In the genomic region with DNA sequence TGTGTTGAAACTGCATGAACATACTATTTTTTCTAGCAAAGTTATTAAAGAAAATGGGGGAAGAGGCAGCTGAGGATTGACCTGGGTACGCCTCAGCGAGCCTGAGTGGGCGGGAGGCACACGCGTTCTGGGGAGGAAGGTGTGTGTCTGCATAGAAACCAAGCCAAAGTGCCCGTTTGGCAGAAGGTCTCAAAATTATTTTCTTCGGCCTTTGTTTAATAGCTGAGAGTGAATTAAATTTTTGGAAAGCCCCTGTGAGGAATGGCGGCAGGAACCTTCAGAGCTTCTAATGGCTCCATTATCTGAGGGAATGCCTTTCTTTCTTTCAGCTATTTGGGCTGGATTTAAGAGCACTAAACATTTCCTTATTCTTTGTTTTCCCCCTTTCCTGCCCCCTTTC, we compare ENCODE assay signal across 2 cellular contexts.
TF ChIP-seq lines count a peak whose summit lies in the region.

No MANE protein-coding gene starts in this region.

TF ChIP-seq in A549, 52 proteins besides CTCF, POLR2A, EP300 and RAD21 (continued from another document):
- TF ChIP-seq, protein P1, sequence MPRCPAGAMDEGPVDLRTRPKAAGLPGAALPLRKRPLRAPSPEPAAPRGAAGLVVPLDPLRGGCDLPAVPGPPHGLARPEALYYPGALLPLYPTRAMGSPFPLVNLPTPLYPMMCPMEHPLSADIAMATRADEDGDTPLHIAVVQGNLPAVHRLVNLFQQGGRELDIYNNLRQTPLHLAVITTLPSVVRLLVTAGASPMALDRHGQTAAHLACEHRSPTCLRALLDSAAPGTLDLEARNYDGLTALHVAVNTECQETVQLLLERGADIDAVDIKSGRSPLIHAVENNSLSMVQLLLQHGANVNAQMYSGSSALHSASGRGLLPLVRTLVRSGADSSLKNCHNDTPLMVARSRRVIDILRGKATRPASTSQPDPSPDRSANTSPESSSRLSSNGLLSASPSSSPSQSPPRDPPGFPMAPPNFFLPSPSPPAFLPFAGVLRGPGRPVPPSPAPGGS (IDR thresholded peaks at IDR 0.05) = no peak
- TF ChIP-seq NFE2L2 (conservative IDR thresholded peaks at IDR 0.05; ENCODE audit: low read length) (no peak), JUN (IDR thresholded peaks at IDR 0.05) (no peak), BHLHE40 (IDR thresholded peaks at IDR 0.05; ENCODE audit: low read depth, low read length) (no peak), MAFK (IDR thresholded peaks at IDR 0.05; ENCODE audit: partially characterized antibody) (no peak), HOXA7 (CRISPR knock-in tag; IDR thresholded peaks at IDR 0.05) (no peak), ZNF302 (CRISPR knock-in tag; IDR thresholded peaks at IDR 0.05) (no peak), HDAC2 (IDR thresholded peaks at IDR 0.05) (no peak), ESRRA (IDR thresholded peaks at IDR 0.05; ENCODE audit: borderline replicate concordance, low read length) (no peak), FOSL2 (IDR thresholded peaks at IDR 0.05) (no peak), FOSL2 (CRISPR knock-in tag; IDR thresholded peaks at IDR 0.05) (no peak), KDM5A (IDR thresholded peaks at IDR 0.05) (no peak), MYC (IDR thresholded peaks at IDR 0.05; ENCODE audit: borderline replicate concordance, low read length) (no peak), RCOR1 (IDR thresholded peaks at IDR 0.05; ENCODE audit: low read depth, low read length) (no peak)
- TF ChIP-seq, protein P2, sequence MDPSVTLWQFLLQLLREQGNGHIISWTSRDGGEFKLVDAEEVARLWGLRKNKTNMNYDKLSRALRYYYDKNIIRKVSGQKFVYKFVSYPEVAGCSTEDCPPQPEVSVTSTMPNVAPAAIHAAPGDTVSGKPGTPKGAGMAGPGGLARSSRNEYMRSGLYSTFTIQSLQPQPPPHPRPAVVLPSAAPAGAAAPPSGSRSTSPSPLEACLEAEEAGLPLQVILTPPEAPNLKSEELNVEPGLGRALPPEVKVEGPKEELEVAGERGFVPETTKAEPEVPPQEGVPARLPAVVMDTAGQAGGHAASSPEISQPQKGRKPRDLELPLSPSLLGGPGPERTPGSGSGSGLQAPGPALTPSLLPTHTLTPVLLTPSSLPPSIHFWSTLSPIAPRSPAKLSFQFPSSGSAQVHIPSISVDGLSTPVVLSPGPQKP (IDR thresholded peaks at IDR 0.05; ENCODE audit: low read depth, low read length) = no peak

TF ChIP-seq in GM23338, 12 proteins besides CTCF, POLR2A, EP300 and RAD21 (continued from another document):
- TF ChIP-seq, protein P3, sequence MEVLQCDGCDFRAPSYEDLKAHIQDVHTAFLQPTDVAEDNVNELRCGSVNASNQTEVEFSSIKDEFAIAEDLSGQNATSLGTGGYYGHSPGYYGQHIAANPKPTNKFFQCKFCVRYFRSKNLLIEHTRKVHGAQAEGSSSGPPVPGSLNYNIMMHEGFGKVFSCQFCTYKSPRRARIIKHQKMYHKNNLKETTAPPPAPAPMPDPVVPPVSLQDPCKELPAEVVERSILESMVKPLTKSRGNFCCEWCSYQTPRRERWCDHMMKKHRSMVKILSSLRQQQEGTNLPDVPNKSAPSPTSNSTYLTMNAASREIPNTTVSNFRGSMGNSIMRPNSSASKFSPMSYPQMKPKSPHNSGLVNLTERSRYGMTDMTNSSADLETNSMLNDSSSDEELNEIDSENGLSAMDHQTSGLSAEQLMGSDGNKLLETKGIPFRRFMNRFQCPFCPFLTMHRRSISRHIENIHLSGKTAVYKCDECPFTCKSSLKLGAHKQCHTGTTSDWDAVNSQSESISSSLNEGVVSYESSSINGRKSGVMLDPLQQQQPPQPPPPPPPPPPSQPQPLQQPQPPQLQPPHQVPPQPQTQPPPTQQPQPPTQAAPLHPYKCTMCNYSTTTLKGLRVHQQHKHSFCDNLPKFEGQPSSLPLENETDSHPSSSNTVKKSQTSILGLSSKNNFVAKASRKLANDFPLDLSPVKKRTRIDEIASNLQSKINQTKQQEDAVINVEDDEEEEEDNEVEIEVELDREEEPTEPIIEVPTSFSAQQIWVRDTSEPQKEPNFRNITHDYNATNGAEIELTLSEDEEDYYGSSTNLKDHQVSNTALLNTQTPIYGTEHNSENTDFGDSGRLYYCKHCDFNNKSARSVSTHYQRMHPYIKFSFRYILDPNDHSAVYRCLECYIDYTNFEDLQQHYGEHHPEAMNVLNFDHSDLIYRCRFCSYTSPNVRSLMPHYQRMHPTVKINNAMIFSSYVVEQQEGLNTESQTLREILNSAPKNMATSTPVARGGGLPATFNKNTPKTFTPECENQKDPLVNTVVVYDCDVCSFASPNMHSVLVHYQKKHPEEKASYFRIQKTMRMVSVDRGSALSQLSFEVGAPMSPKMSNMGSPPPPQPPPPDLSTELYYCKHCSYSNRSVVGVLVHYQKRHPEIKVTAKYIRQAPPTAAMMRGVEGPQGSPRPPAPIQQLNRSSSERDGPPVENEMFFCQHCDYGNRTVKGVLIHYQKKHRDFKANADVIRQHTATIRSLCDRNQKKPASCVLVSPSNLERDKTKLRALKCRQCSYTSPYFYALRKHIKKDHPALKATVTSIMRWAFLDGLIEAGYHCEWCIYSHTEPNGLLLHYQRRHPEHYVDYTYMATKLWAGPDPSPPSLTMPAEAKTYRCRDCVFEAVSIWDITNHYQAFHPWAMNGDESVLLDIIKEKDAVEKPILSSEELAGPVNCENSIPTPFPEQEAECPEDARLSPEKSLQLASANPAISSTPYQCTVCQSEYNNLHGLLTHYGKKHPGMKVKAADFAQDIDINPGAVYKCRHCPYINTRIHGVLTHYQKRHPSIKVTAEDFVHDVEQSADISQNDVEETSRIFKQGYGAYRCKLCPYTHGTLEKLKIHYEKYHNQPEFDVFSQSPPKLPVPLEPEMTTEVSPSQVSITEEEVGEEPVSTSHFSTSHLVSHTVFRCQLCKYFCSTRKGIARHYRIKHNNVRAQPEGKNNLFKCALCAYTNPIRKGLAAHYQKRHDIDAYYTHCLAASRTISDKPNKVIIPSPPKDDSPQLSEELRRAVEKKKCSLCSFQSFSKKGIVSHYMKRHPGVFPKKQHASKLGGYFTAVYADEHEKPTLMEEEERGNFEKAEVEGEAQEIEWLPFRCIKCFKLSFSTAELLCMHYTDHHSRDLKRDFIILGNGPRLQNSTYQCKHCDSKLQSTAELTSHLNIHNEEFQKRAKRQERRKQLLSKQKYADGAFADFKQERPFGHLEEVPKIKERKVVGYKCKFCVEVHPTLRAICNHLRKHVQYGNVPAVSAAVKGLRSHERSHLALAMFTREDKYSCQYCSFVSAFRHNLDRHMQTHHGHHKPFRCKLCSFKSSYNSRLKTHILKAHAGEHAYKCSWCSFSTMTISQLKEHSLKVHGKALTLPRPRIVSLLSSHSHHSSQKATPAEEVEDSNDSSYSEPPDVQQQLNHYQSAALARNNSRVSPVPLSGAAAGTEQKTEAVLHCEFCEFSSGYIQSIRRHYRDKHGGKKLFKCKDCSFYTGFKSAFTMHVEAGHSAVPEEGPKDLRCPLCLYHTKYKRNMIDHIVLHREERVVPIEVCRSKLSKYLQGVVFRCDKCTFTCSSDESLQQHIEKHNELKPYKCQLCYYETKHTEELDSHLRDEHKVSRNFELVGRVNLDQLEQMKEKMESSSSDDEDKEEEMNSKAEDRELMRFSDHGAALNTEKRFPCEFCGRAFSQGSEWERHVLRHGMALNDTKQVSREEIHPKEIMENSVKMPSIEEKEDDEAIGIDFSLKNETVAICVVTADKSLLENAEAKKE (CRISPR knock-in tag; IDR thresholded peaks at IDR 0.05) = no peak
- TF ChIP-seq ZNF114 (CRISPR knock-in tag; IDR thresholded peaks at IDR 0.05) = no peak
